In the genomic region with DNA sequence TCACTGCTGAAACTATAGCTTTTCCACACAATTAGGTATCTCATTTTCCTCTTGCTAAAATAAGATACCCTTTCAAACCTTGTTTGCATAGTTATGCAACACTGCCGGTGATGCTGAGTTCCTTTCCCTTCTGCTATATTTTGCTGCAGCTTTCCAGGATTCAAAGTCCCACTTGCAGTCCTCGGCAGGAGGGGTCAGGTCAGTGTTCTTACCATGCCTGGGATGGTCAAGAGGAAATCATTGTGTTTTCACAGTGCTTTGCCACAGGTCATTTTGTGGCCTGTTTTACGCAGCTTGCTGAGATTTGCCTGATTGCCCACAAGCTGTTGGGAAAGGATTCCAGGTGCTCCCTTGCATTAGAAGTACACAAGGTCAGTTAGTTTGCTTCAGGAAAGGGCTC, we compare ENCODE assay signal across 20 cellular contexts.
"Had no signal": no experiment of that assay in that cellular context is flagged by ENCODE, and none has a peak within 500 bp of the region (broad histone marks: within the 10 kb centered on the region; RNA-seq: fewer than 3 reads in every experiment).

No MANE protein-coding gene starts in this region.

- DNase-seq: activated CD4-positive, alpha-beta T cell treated with anti-CD3 and anti-CD28 coated beads for 1 hour; activated CD8-positive, alpha-beta memory T cell treated with anti-CD3 and anti-CD28 coated beads for 24 hours; activated CD8-positive, alpha-beta memory T cell treated with anti-CD3 and anti-CD28 coated beads, Interleukin-2, amount 50 U/mL, for 48 hours; activated gamma-delta T cell; activated T-cell treated with anti-CD3 and anti-CD28 coated beads, Interleukin-2, amount 50 U/mL, for 72 hours; effector CD8-positive, alpha-beta T cell; foreskin fibroblast; hippocampal formation; kidney glomerular epithelial cell; retina; stimulated activated naive CD8-positive, alpha-beta T cell treated with anti-CD3 and anti-CD28 coated beads, Interleukin-15, Interleukin-2, amounts not matched to agents 100 U/mL and 50 U/mL, for 24 hours; substantia nigra; T-helper 17 cell had no signal

- H3K9ac ChIP-seq: parathyroid adenoma had no signal

- H3K9me3 ChIP-seq: ascending aorta, tibial nerve had no signal

- H3K79me2 ChIP-seq: parathyroid adenoma had no signal

- H3K27me3 ChIP-seq: ascending aorta, tibial nerve had no signal

- H3K4me3 ChIP-seq: ascending aorta, lung, tibial nerve had no signal

- H2AFZ ChIP-seq: parathyroid adenoma had no signal

- H3K4me1 ChIP-seq: ascending aorta, tibial nerve had no signal

- FAIRE-seq: urothelium cell line had no signal

- H3K27ac ChIP-seq: ascending aorta, parathyroid adenoma, tibial nerve, VCaP had no signal

- ATAC-seq: activated T-cell treated with anti-CD3 and anti-CD28 coated beads, Interleukin-2, amount 50 U/mL, for 72 hours; natural killer cell treated with Interleukin-12 subunit alpha and Interleukin-12 subunit beta and Interleukin-15 and Interleukin-18, amount 100 ng/mL, for 72 hours; stimulated activated naive CD8-positive, alpha-beta T cell treated with anti-CD3 and anti-CD28 coated beads, Interleukin-15, Interleukin-2, amounts not matched to agents 100 U/mL and 50 U/mL, for 24 hours; T-helper 17 cell had no signal

- H3K36me3 ChIP-seq: ascending aorta, tibial nerve had no signal
